In genomic region chr12:127720334-127720733, GRCh38 we compare ENCODE assay signal across 34 cellular contexts.
"Had no signal": no experiment of that assay in that cellular context is flagged by ENCODE, and none has a peak within 500 bp of the region (broad histone marks: within the 10 kb centered on the region; RNA-seq: fewer than 3 reads in every experiment).

No MANE protein-coding gene starts in this region.

- H3K4me3 Mint-ChIP-seq: activated CD4-positive, alpha-beta memory T cell treated with anti-CD3 and anti-CD28 coated beads, Interleukin-2, amount 10 ng/mL, durations not matched to agents 7 days and 5 days; activated CD4-positive, alpha-beta T cell treated with anti-CD3 and anti-CD28 coated beads for 36 hours; activated CD4-positive, alpha-beta T cell treated with anti-CD3 and anti-CD28 coated beads, Interleukin-2, amount 10 ng/mL, durations not matched to agents 7 days and 5 days; activated CD8-positive, alpha-beta memory T cell treated with anti-CD3 and anti-CD28 coated beads, Interleukin-2, amount 10 ng/mL, durations not matched to agents 7 days and 5 days; activated CD8-positive, alpha-beta T cell treated with anti-CD3 and anti-CD28 coated beads, Interleukin-2, amount 10 ng/mL, durations not matched to agents 7 days and 5 days; activated naive CD4-positive, alpha-beta T cell treated with anti-CD3 and anti-CD28 coated beads, Interleukin-2, amount 10 ng/mL, durations not matched to agents 7 days and 5 days; activated naive CD4-positive, alpha-beta T cell treated with anti-CD3 and anti-CD28 coated beads, Interleukin-2, amount 50 U/mL, for 24 hours; activated naive CD8-positive, alpha-beta T cell; activated naive CD8-positive, alpha-beta T cell treated with anti-CD3 and anti-CD28 coated beads, Interleukin-2, amount 10 ng/mL, durations not matched to agents 7 days and 5 days; activated naive CD8-positive, alpha-beta T cell treated with anti-CD3 and anti-CD28 coated beads, Interleukin-2, amount 50 U/mL, for 24 hours; activated T-cell treated with anti-CD3 and anti-CD28 coated beads, Interleukin-2, amount 50 U/mL, for 24 hours; brain; central memory CD8-positive, alpha-beta T cell; T-helper 1 cell treated with Interleukin-12 subunit alpha and Interleukin-12 subunit beta and Interleukin-4 antibody, amounts not matched to agents 30 μg/mL and 1 μg/mL, for 36 hours; T-helper 2 cell treated with Interferon-gamma antibody and Interleukin-4, amounts not matched to agents 5 μg/mL and 100 μg/mL, for 36 hours; WTC11 had no signal

- H3K27ac Mint-ChIP-seq: activated CD4-positive, alpha-beta memory T cell treated with anti-CD3 and anti-CD28 coated beads, Interleukin-2, amount 10 ng/mL, durations not matched to agents 7 days and 5 days; activated CD4-positive, alpha-beta T cell treated with anti-CD3 and anti-CD28 coated beads for 36 hours; activated CD4-positive, alpha-beta T cell treated with anti-CD3 and anti-CD28 coated beads, Interleukin-2, amount 10 ng/mL, durations not matched to agents 7 days and 5 days; activated CD8-positive, alpha-beta memory T cell treated with anti-CD3 and anti-CD28 coated beads, Interleukin-2, amount 10 ng/mL, durations not matched to agents 7 days and 5 days; activated CD8-positive, alpha-beta T cell treated with anti-CD3 and anti-CD28 coated beads, Interleukin-2, amount 10 ng/mL, durations not matched to agents 7 days and 5 days; activated naive CD4-positive, alpha-beta T cell treated with anti-CD3 and anti-CD28 coated beads, Interleukin-2, amount 10 ng/mL, durations not matched to agents 7 days and 5 days; activated naive CD4-positive, alpha-beta T cell treated with anti-CD3 and anti-CD28 coated beads, Interleukin-2, amount 50 U/mL, for 24 hours; activated naive CD8-positive, alpha-beta T cell; activated naive CD8-positive, alpha-beta T cell treated with anti-CD3 and anti-CD28 coated beads, Interleukin-2, amount 10 ng/mL, durations not matched to agents 7 days and 5 days; activated naive CD8-positive, alpha-beta T cell treated with anti-CD3 and anti-CD28 coated beads, Interleukin-2, amount 50 U/mL, for 24 hours; activated T-cell treated with anti-CD3 and anti-CD28 coated beads, Interleukin-2, amount 50 U/mL, for 24 hours; activated T-helper 2 cell treated with anti-CD3 and anti-CD28 coated beads, Interferon-gamma antibody, Interleukin-2, Interleukin-4, amounts not matched to agents 10 μg/mL and 5 μg/mL and 100 μg/mL, durations not matched to agents 14 hours and 24 hours and 36 hours; brain; T-helper 1 cell treated with Interleukin-12 subunit alpha and Interleukin-12 subunit beta and Interleukin-4 antibody, amounts not matched to agents 30 μg/mL and 1 μg/mL, for 36 hours; T-helper 2 cell treated with Interferon-gamma antibody and Interleukin-4, amounts not matched to agents 5 μg/mL and 100 μg/mL, for 36 hours; WTC11 had no signal

- H3K36me3 Mint-ChIP-seq: activated CD8-positive, alpha-beta memory T cell treated with anti-CD3 and anti-CD28 coated beads, Interleukin-2, amount 10 ng/mL, durations not matched to agents 7 days and 5 days; activated naive CD4-positive, alpha-beta T cell treated with anti-CD3 and anti-CD28 coated beads, Interleukin-2, amount 10 ng/mL, durations not matched to agents 7 days and 5 days; activated naive CD4-positive, alpha-beta T cell treated with anti-CD3 and anti-CD28 coated beads, Interleukin-2, amount 50 U/mL, for 24 hours; activated naive CD8-positive, alpha-beta T cell; activated naive CD8-positive, alpha-beta T cell treated with anti-CD3 and anti-CD28 coated beads, Interleukin-2, amount 10 ng/mL, durations not matched to agents 7 days and 5 days; brain had no signal

- H3K27me3 Mint-ChIP-seq: activated CD4-positive, alpha-beta memory T cell treated with anti-CD3 and anti-CD28 coated beads, Interleukin-2, amount 10 ng/mL, durations not matched to agents 7 days and 5 days; activated CD4-positive, alpha-beta T cell treated with anti-CD3 and anti-CD28 coated beads for 36 hours; activated CD4-positive, alpha-beta T cell treated with anti-CD3 and anti-CD28 coated beads, Interleukin-2, amount 10 ng/mL, durations not matched to agents 7 days and 5 days; activated CD8-positive, alpha-beta memory T cell treated with anti-CD3 and anti-CD28 coated beads, Interleukin-2, amount 10 ng/mL, durations not matched to agents 7 days and 5 days; activated naive CD4-positive, alpha-beta T cell treated with anti-CD3 and anti-CD28 coated beads, Interleukin-2, amount 10 ng/mL, durations not matched to agents 7 days and 5 days; activated naive CD4-positive, alpha-beta T cell treated with anti-CD3 and anti-CD28 coated beads, Interleukin-2, amount 50 U/mL, for 24 hours; activated naive CD8-positive, alpha-beta T cell; activated naive CD8-positive, alpha-beta T cell treated with anti-CD3 and anti-CD28 coated beads, Interleukin-2, amount 10 ng/mL, durations not matched to agents 7 days and 5 days; activated naive CD8-positive, alpha-beta T cell treated with anti-CD3 and anti-CD28 coated beads, Interleukin-2, amount 50 U/mL, for 24 hours; activated T-cell treated with anti-CD3 and anti-CD28 coated beads, Interleukin-2, amount 50 U/mL, for 24 hours; brain; central memory CD8-positive, alpha-beta T cell had no signal

- H3K4me1 Mint-ChIP-seq: activated CD4-positive, alpha-beta memory T cell treated with anti-CD3 and anti-CD28 coated beads, Interleukin-2, amount 10 ng/mL, durations not matched to agents 7 days and 5 days; activated CD4-positive, alpha-beta T cell treated with anti-CD3 and anti-CD28 coated beads for 36 hours; activated CD4-positive, alpha-beta T cell treated with anti-CD3 and anti-CD28 coated beads, Interleukin-2, amount 10 ng/mL, durations not matched to agents 7 days and 5 days; activated CD8-positive, alpha-beta memory T cell treated with anti-CD3 and anti-CD28 coated beads, Interleukin-2, amount 10 ng/mL, durations not matched to agents 7 days and 5 days; activated naive CD4-positive, alpha-beta T cell treated with anti-CD3 and anti-CD28 coated beads, Interleukin-2, amount 10 ng/mL, durations not matched to agents 7 days and 5 days; activated naive CD4-positive, alpha-beta T cell treated with anti-CD3 and anti-CD28 coated beads, Interleukin-2, amount 50 U/mL, for 24 hours; activated naive CD8-positive, alpha-beta T cell treated with anti-CD3 and anti-CD28 coated beads, Interleukin-2, amount 10 ng/mL, durations not matched to agents 7 days and 5 days; activated naive CD8-positive, alpha-beta T cell treated with anti-CD3 and anti-CD28 coated beads, Interleukin-2, amount 50 U/mL, for 24 hours; central memory CD8-positive, alpha-beta T cell had no signal

- H3K9me3 Mint-ChIP-seq: activated naive CD4-positive, alpha-beta T cell treated with anti-CD3 and anti-CD28 coated beads, Interleukin-2, amount 50 U/mL, for 24 hours; activated naive CD8-positive, alpha-beta T cell treated with anti-CD3 and anti-CD28 coated beads, Interleukin-2, amount 10 ng/mL, durations not matched to agents 7 days and 5 days; central memory CD8-positive, alpha-beta T cell had no signal

- DNase-seq: activated CD4-positive, alpha-beta memory T cell treated with anti-CD3 and anti-CD28 coated beads, Interleukin-2, amount 10 ng/mL, durations not matched to agents 7 days and 5 days; activated CD4-positive, alpha-beta T cell treated with anti-CD3 and anti-CD28 coated beads for 1 hour; activated CD4-positive, alpha-beta T cell treated with anti-CD3 and anti-CD28 coated beads for 36 hours; activated CD4-positive, alpha-beta T cell treated with anti-CD3 and anti-CD28 coated beads for 48 hours; activated CD4-positive, alpha-beta T cell treated with anti-CD3 and anti-CD28 coated beads, Interleukin-2, amount 10 ng/mL, durations not matched to agents 7 days and 5 days; activated CD4-positive, alpha-beta T cell treated with anti-CD3 and anti-CD28 coated beads, Interleukin-2, amount 50 U/mL, for 48 hours; activated CD4-positive, CD25-positive, alpha-beta regulatory T cell; activated CD8-positive, alpha-beta memory T cell treated with anti-CD3 and anti-CD28 coated beads for 24 hours; activated CD8-positive, alpha-beta memory T cell treated with anti-CD3 and anti-CD28 coated beads, Interleukin-2, amount 10 ng/mL, durations not matched to agents 7 days and 5 days; activated CD8-positive, alpha-beta memory T cell treated with anti-CD3 and anti-CD28 coated beads, Interleukin-2, amount 50 U/mL, for 48 hours; activated CD8-positive, alpha-beta T cell treated with anti-CD3 and anti-CD28 coated beads, Interleukin-2, amount 10 ng/mL, durations not matched to agents 7 days and 5 days; activated effector memory CD4-positive, alpha-beta T cell treated with Interleukin-2 at 50 U/mL for 16 hours; activated gamma-delta T cell; activated naive CD4-positive, alpha-beta T cell treated with anti-CD3 and anti-CD28 coated beads, Interleukin-2, amount 10 ng/mL, durations not matched to agents 7 days and 5 days; activated naive CD4-positive, alpha-beta T cell treated with Interleukin-2 at 50 U/mL for 16 hours; activated naive CD8-positive, alpha-beta T cell treated with anti-CD3 and anti-CD28 coated beads, Interleukin-2, amount 10 ng/mL, durations not matched to agents 7 days and 5 days; activated naive CD8-positive, alpha-beta T cell treated with anti-CD3 and anti-CD28 coated beads, Interleukin-2, amount 50 U/mL, for 24 hours; activated T-cell treated with anti-CD3 and anti-CD28 coated beads, Interleukin-2, amount 50 U/mL, for 24 hours; activated T-cell treated with anti-CD3 and anti-CD28 coated beads, Interleukin-2, amount 50 U/mL, for 48 hours; amygdala; anterior cingulate cortex; caudate nucleus; cerebellar nuclear complex; T-helper 1 cell; T-helper 2 cell; T-helper 9 cell had no signal
